9 cellular contexts compared by ENCODE assay signal in the genomic region with DNA sequence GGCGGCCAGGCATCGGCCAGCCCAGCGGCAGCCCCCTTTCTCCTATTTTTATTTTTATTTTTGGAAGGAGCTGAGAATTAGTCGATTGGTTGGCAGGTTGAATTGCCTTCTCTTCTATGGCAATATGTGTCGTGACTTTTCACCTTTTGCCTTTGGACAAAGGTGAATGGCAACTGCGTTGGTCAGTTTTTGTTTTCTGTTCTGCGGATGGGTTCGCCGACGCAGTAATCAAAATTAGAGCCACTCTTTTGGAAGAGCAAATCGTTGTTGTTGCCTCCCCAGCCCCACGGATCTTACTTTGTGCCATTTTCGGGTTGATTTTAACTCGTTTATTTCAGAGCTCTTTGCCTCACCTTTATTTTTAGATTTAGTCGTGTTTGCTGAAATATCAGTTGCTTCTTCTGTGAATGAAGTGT. TPM values are rescaled to one million over a fixed set of nuclear protein-coding genes. Genes with fewer than 3 reads are reported as not detected.
DNase-seq lines count a peak whose midpoint lies in the region; ATAC-seq and TF ChIP-seq lines count a peak whose summit lies in the region.
"Had no signal": no experiment of that assay in that cellular context is flagged by ENCODE, and none has a peak within 500 bp of the region (broad histone marks: within the 10 kb centered on the region; RNA-seq: fewer than 3 reads in every experiment).

No MANE protein-coding gene starts in this region.

- no peak overlapping the region for H3K27ac Mint-ChIP-seq in activated naive CD4-positive, alpha-beta T cell treated with anti-CD3 and anti-CD28 coated beads for 36 hours
- no peak overlapping the region for H3K27ac Mint-ChIP-seq in central memory CD8-positive, alpha-beta T cell (ENCODE audit: low read depth)

- H3K18ac ChIP-seq in mesendoderm (ENCODE audit: low read length), result peak overlapping the region; percentile 100

- H3K23ac ChIP-seq in mesendoderm (ENCODE audit: low read length), result no peak overlapping the region

- H3K4ac ChIP-seq in mesendoderm (ENCODE audit: low read depth, low read length), result peak overlapping the region; percentile 99

- ATAC-seq in central memory CD8-positive, alpha-beta T cell (replicated peaks; ENCODE audit: extremely low read depth, poor library complexity, severe bottlenecking), result no peak
- ATAC-seq in HG02852 (IDR thresholded peaks at IDR 0.05; ENCODE audit: unreplicated experiment), result no peak

- TF ChIP-seq CTCF in thyroid gland (IDR thresholded peaks at IDR 0.05), result no peak

- H3K27me3 ChIP-seq in mesendoderm (ENCODE audit: insufficient read depth, low read length, poor library complexity) (no peaks in the 10 kb centered on the region), thyroid gland (no peaks in the 10 kb centered on the region)

- peak overlapping the region; percentile 75 for H3K4me2 ChIP-seq in mesendoderm (ENCODE audit: low read length)

- no peak for DNase-seq in activated naive CD4-positive, alpha-beta T cell treated with anti-CD3 and anti-CD28 coated beads for 36 hours
- no peak for DNase-seq in activated naive CD4-positive, alpha-beta T cell (lab: John Stamatoyannopoulos, UW)
- no peak for DNase-seq in central memory CD8-positive, alpha-beta T cell (ENCODE audit: low spot score in 2 of 2)
- DNase-seq in mesendoderm (no peak), thyroid gland (no peak), OCI-M2 (lab: John Stamatoyannopoulos, UW; ENCODE audit: unreplicated experiment) (no peak), 8988T (no peak)
- DNase-seq: stimulated activated CD4-positive, alpha-beta T cell treated with anti-CD3 and anti-CD28 coated beads, Interleukin-4, amount 100 ng/mL, for 4 hours had no signal

- no peaks in the 10 kb centered on the region for H3K36me3 Mint-ChIP-seq in activated naive CD4-positive, alpha-beta T cell treated with anti-CD3 and anti-CD28 coated beads for 36 hours (ENCODE audit: low read depth)
- H3K36me3 Mint-ChIP-seq in central memory CD8-positive, alpha-beta T cell (ENCODE audit: insufficient read depth), result no peaks in the 10 kb centered on the region

- H2BK5ac ChIP-seq in mesendoderm (ENCODE audit: low read length), result peak overlapping the region; percentile 20

- CTCF ChIA-PET in activated naive CD4-positive, alpha-beta T cell treated with anti-CD3 and anti-CD28 coated beads for 36 hours (lab: Charles Lee), result interaction anchor here (0.7 kb wide), 1 partner anchor 106 kb away, joined by 3 read pairs; no protein-coding TSS in a partner anchor

- H3K79me2 ChIP-seq in mesendoderm (ENCODE audit: control insufficient read depth, insufficient read depth, low read length), result peaks cover 58% of the 10 kb centered on the region

- H4K8ac ChIP-seq in mesendoderm (ENCODE audit: low read depth, low read length), result peak overlapping the region; percentile 76

- no peak for TF ChIP-seq POLR2A in thyroid gland (IDR thresholded peaks at IDR 0.05)

- peaks cover 22% of the 10 kb centered on the region for H3K4me1 Mint-ChIP-seq in activated naive CD4-positive, alpha-beta T cell treated with anti-CD3 and anti-CD28 coated beads for 36 hours (ENCODE audit: low read depth)
- H3K4me1 Mint-ChIP-seq in central memory CD8-positive, alpha-beta T cell, result peaks cover 14% of the 10 kb centered on the region

- H3K4me3 ChIP-seq in mesendoderm (ENCODE audit: low read length), result peak overlapping the region; percentile 86
- H3K4me3 ChIP-seq in thyroid gland (replicated peaks in 1 of 3), result peak overlapping the region; percentile 11 to 48 (median 38)

- H3K27ac ChIP-seq in mesendoderm (ENCODE audit: low read depth, low read length), result peak overlapping the region; percentile 94
- H3K27ac ChIP-seq in thyroid gland, result no peak overlapping the region

- peaks cover 17% of the 10 kb centered on the region for H3K4me1 ChIP-seq in mesendoderm (ENCODE audit: control insufficient read depth, low read depth, low read length)
- H3K4me1 ChIP-seq in thyroid gland, result peaks cover 6 to 22% of the 10 kb centered on the region in 2 donors

- H3K9me3 Mint-ChIP-seq in activated naive CD4-positive, alpha-beta T cell treated with anti-CD3 and anti-CD28 coated beads for 36 hours, result no peaks in the 10 kb centered on the region
- H3K9me3 Mint-ChIP-seq in central memory CD8-positive, alpha-beta T cell, result no peaks in the 10 kb centered on the region

- no peak overlapping the region for H2AK5ac ChIP-seq in mesendoderm (ENCODE audit: low read length)

- H2BK15ac ChIP-seq in mesendoderm (replicated peaks; ENCODE audit: low read depth), result peak overlapping the region; percentile 28

- H3K27me3 Mint-ChIP-seq in activated naive CD4-positive, alpha-beta T cell treated with anti-CD3 and anti-CD28 coated beads for 36 hours (ENCODE audit: low read depth), result peaks cover 47% of the 10 kb centered on the region
- peaks cover 76% of the 10 kb centered on the region for H3K27me3 Mint-ChIP-seq in central memory CD8-positive, alpha-beta T cell

- no peaks in the 10 kb centered on the region for H3K9me3 ChIP-seq in thyroid gland

- WGBS in mesendoderm (ENCODE audit: extremely low coverage, insufficient coverage, low lambda C conversion rate), result no CpG with 5 or more reads among the region's 15 CpGs
- 24 to 30% methylated on average over 15 of the region's 15 CpGs for WGBS in thyroid gland, 2 donors

- intact Hi-C loops in activated naive CD4-positive, alpha-beta T cell treated with anti-CD3 and anti-CD28 coated beads for 36 hours (cut with micrococcal nuclease), result no loop called here
- intact Hi-C loops in thyroid gland (cut with DNase I), result no loop called here

- peak overlapping the region; percentile 93 for H3K56ac ChIP-seq in mesendoderm (ENCODE audit: low read length)

- peak overlapping the region; percentile 86 for H2BK120ac ChIP-seq in mesendoderm (ENCODE audit: low read depth, low read length)

- H3K36me3 ChIP-seq in mesendoderm (ENCODE audit: control insufficient read depth, insufficient read depth, low read length) (no peaks in the 10 kb centered on the region), thyroid gland (no peaks in the 10 kb centered on the region)

- H3K9ac ChIP-seq in mesendoderm (ENCODE audit: low read length), result peak overlapping the region; percentile 93

- H3K4me3 Mint-ChIP-seq in activated naive CD4-positive, alpha-beta T cell treated with anti-CD3 and anti-CD28 coated beads for 36 hours, result peak overlapping the region; percentile 30
- peak overlapping the region; percentile 5 for H3K4me3 Mint-ChIP-seq in central memory CD8-positive, alpha-beta T cell

- no peak overlapping the region for H4K5ac ChIP-seq in mesendoderm (ENCODE audit: low read length)

- H3K79me1 ChIP-seq in mesendoderm (ENCODE audit: low read length), result peaks cover 9% of the 10 kb centered on the region

RNA-seq across cellular contexts. Expression of a gene that starts 1.5 kb away (rescaled TPM):
- under 1 TPM in 1 of 2 experiments, not detected in 1; 0.17 TPM for total RNA-seq in activated naive CD4-positive, alpha-beta T cell treated with anti-CD3 and anti-CD28 coated beads for 36 hours
- 27.4 TPM for polyA plus RNA-seq in mesendoderm (2013, experiment 1 of 2)
- polyA plus RNA-seq in mesendoderm (2013, experiment 2 of 2), result 28.3 TPM
- 1 to 10 TPM; 1.5 to 7.7 (median 2.1) TPM for total RNA-seq in thyroid gland
